In the genomic region with DNA sequence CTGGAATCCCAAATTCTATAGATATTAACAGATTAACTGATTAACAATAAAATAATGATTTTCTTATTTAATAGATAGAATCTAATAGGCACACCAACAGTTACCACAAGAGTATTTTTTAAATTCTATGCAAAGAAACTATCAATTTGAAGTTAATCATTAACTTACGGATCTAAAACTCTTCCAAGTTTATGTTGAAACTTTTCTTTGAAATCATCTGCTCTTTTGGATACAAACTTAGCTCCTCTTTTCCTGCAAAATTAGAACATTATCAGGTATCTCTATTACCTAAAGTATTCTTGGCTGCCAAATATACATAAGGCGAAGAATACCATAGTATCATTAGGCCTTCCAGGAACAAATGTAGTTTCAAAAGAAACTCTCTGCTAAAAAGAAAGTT, we compare ENCODE assay signal across 18 cellular contexts.
"Had no signal": no experiment of that assay in that cellular context is flagged by ENCODE, and none has a peak within 500 bp of the region (broad histone marks: within the 10 kb centered on the region; RNA-seq: fewer than 3 reads in every experiment).

No MANE protein-coding gene starts in this region.

- DNase-seq: effector memory CD4-positive, alpha-beta T cell; heart left ventricle; hippocampal formation; kidney glomerular epithelial cell; mammary epithelial cell; mucosa of descending colon; naive thymus-derived CD8-positive, alpha-beta T cell; psoas muscle; retina; stimulated activated CD4-positive, alpha-beta T cell treated with anti-CD3 and anti-CD28 coated beads, Interleukin-12 subunit alpha, Interleukin-12 subunit beta, amount 100 ng/mL, for 4 hours; stimulated activated CD4-positive, alpha-beta T cell treated with anti-CD3 and anti-CD28 coated beads, Interleukin-2, amount 100 ng/mL, for 48 hours; stimulated activated naive CD4-positive, alpha-beta T cell treated with Interleukin-2 at 50 U/mL for 16 hours; thyroid gland had no signal

- H3K27ac ChIP-seq: heart left ventricle, neutrophil, psoas muscle, skin epidermis, suprapubic skin, thyroid gland had no signal

- H3K4me3 ChIP-seq: heart left ventricle, mucosa of descending colon, psoas muscle, skin epidermis, suprapubic skin, thyroid gland had no signal

- H3K9me3 ChIP-seq: heart left ventricle, mucosa of descending colon, neutrophil, psoas muscle, suprapubic skin, thyroid gland had no signal

- H3K36me3 ChIP-seq: heart left ventricle, neutrophil, suprapubic skin, thyroid gland had no signal

- H3K4me1 ChIP-seq: psoas muscle, thyroid gland had no signal

- ATAC-seq: esophagus mucosa; heart left ventricle; mucosa of descending colon; naive thymus-derived CD8-positive, alpha-beta T cell; psoas muscle; sciatic nerve had no signal

- H3K27me3 ChIP-seq: heart left ventricle, neutrophil, suprapubic skin, thyroid gland had no signal
